Comparison of ENCODE assay signal across 19 cellular contexts in the genomic region with DNA sequence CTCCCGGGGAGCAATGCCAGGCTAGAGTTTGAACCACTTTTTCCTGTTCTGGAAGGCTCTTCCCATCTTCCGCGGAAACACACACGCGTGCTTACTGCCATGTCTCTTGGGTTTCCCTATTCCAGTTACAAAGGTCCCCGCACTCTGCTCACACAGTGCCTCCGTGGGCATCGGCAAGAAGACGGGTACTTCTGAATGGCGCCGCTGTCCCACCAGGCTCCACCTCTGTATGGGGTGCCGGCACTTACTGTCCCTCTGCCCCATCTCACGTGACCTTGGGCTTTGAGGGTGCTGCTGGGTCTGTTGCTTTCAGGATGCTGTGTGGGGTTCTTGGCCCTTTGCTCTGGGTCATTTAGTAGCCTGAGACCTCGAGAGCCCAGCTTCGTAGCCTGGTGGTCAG.
A peak's percentile ranks its signal among the peaks of the same experiment; 100 is the strongest.
DNase-seq lines count a peak whose midpoint lies in the region; TF ChIP-seq lines count a peak whose summit lies in the region.
"Had no signal": no experiment of that assay in that cellular context is flagged by ENCODE, and none has a peak within 500 bp of the region (broad histone marks: within the 10 kb centered on the region; RNA-seq: fewer than 3 reads in every experiment).

No MANE protein-coding gene starts in this region.

- no peak overlapping the region for H3K27ac ChIP-seq in right atrium auricular region
- H3K27ac ChIP-seq in sigmoid colon: no peak overlapping the region
- H3K27ac ChIP-seq in thyroid gland: peak overlapping the region in 2 of 3 donors; percentile 69 to 82
- no peak overlapping the region for H3K27ac ChIP-seq in coronary artery
- H3K27ac ChIP-seq: 22Rv1 had no signal

- TF ChIP-seq POLR2A in sigmoid colon (IDR thresholded peaks at IDR 0.05): no peak
- TF ChIP-seq POLR2A in thyroid gland (IDR thresholded peaks at IDR 0.05): no peak

- TF ChIP-seq EP300 in sigmoid colon (IDR thresholded peaks at IDR 0.05): no peak

- peak; percentile 36 for DNase-seq in cardiac septum (ENCODE audit: low spot score)
- no peak for DNase-seq in right atrium auricular region (ENCODE audit: low spot score)
- peak; percentile 33 for DNase-seq in sigmoid colon
- DNase-seq in thyroid gland: no peak
- DNase-seq in MG63: no peak
- no peak for DNase-seq in EL
- DNase-seq in coronary artery (ENCODE audit: low spot score): no peak
- no peak for DNase-seq in NCI-H1930 (lab: John Stamatoyannopoulos, UW)
- DNase-seq: AML-193; C1 segment of cervical spinal cord; Calu3; CD4-positive, alpha-beta memory T cell; COR-L47; DMS53; DMS79 treated with DMSO at 0.1 percent for 48 hours; GOT3; HFFc6 had no signal

- WGBS in sigmoid colon, 2 donors: 95% methylated on average over 15 of the region's 15 CpGs
- WGBS in thyroid gland, 2 donors: 91 to 99% methylated on average over 14 to 15 of the region's 15 CpGs

- H3K4me3 ChIP-seq in right atrium auricular region (no peak overlapping the region), sigmoid colon (no peak overlapping the region), thyroid gland (replicated peaks in 1 of 3) (no peak overlapping the region), MG63 (no peak overlapping the region), coronary artery (no peak overlapping the region)
- H3K4me3 ChIP-seq: HAP-1 had no signal

- H3K27me3 ChIP-seq in right atrium auricular region (no peaks in the 10 kb centered on the region), sigmoid colon (no peaks in the 10 kb centered on the region), thyroid gland (no peaks in the 10 kb centered on the region), MG63 (no peaks in the 10 kb centered on the region)

- H3K9me3 ChIP-seq in right atrium auricular region (no peaks in the 10 kb centered on the region), sigmoid colon (no peaks in the 10 kb centered on the region), thyroid gland (no peaks in the 10 kb centered on the region), MG63 (no peaks in the 10 kb centered on the region)
- H3K9me3 ChIP-seq: HAP-1 had no signal

- H3K36me3 ChIP-seq in right atrium auricular region (peaks cover 32% of the 10 kb centered on the region), sigmoid colon (peaks cover 9 to 58% (median 18%) of the 10 kb centered on the region in 4 donors), thyroid gland (no peaks in the 10 kb centered on the region), MG63 (no peaks in the 10 kb centered on the region; the same call in 1 of the 2 replicates)

- intact Hi-C loops in cardiac septum (cut with DNase I) (no loop called here), sigmoid colon (cut with DNase I) (no loop called here), thyroid gland (cut with DNase I) (no loop called here)

- TF ChIP-seq CTCF in right atrium auricular region (IDR thresholded peaks at IDR 0.05): no peak
- no peak for TF ChIP-seq CTCF in sigmoid colon (IDR thresholded peaks at IDR 0.05)
- TF ChIP-seq CTCF in thyroid gland (IDR thresholded peaks at IDR 0.05): no peak
- TF ChIP-seq CTCF in coronary artery (IDR thresholded peaks at IDR 0.05): no peak

- H3K4me1 ChIP-seq in right atrium auricular region (no peaks in the 10 kb centered on the region), sigmoid colon (peaks cover 0 to 4% (median 0%) of the 10 kb centered on the region in 4 donors), thyroid gland (peaks cover 17 to 20% of the 10 kb centered on the region in 2 donors)

Comparison
In these comparisons a context has a peak if more than half of its experiments do, and no peak if none do; other contexts are left out.
1. DNase-seq: peak in cardiac septum (single experiment) and sigmoid colon (single experiment); none in right atrium auricular region (single experiment), thyroid gland (0 of 2), MG63 (single experiment), EL (single experiment), coronary artery (single experiment) and NCI-H1930 (0 of 2).
2. H3K27ac ChIP-seq: peak in thyroid gland (2 of 3); none in right atrium auricular region (0 of 2), sigmoid colon (0 of 4) and coronary artery (0 of 2).